10 cellular contexts compared by ENCODE assay signal in the genomic region with DNA sequence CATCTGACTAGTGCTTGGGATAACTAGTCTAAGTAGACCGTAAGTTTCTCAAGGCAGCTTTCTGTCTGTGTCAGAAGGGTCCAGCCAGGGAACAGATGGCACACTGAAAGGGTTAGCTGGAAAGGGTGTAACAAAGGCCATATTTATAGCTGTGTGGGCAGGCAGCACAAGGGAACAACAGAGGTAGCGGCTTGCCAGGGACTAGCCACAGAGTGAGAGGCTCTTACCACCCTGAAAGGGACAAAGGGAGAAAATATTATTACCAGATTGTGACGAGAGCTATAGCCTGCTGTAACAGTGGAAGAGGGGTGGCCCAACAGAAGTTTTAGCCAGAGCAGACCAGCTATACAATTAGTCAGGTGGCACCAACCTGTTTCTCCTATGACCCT.
DNase-seq lines count a peak whose midpoint lies in the region; ATAC-seq, FAIRE-seq and TF ChIP-seq lines count a peak whose summit lies in the region.
"Had no signal": no experiment of that assay in that cellular context is flagged by ENCODE, and none has a peak within 500 bp of the region (broad histone marks: within the 10 kb centered on the region; RNA-seq: fewer than 3 reads in every experiment).

No MANE protein-coding gene starts in this region.

- H3K4me2 ChIP-seq in astrocyte (ENCODE audit: low read length), result peak overlapping the region; percentile 78

- peak; percentile 40 for DNase-seq in DMS79 treated with DMSO at 0.1 percent for 48 hours (lab: John Stamatoyannopoulos, UW)
- no peak for DNase-seq in DMS79 (lab: John Stamatoyannopoulos, UW)
- DNase-seq in astrocyte (ENCODE audit: low read depth), result no peak
- no peak for DNase-seq in thyroid gland
- no peak for DNase-seq in activated CD4-positive, alpha-beta T cell treated with anti-CD3 and anti-CD28 coated beads for 48 hours
- DNase-seq in NOMO-1 (lab: John Stamatoyannopoulos, UW; ENCODE audit: unreplicated experiment in 2 of 2), result no peak

- H3K27ac ChIP-seq in astrocyte (ENCODE audit: low read depth, low read length), result peak overlapping the region; percentile 97
- no peak overlapping the region for H3K27ac ChIP-seq in thyroid gland
- H3K27ac ChIP-seq: 22Rv1 had no signal

- H3K79me2 ChIP-seq in astrocyte (ENCODE audit: insufficient read depth, low read length), result no peaks in the 10 kb centered on the region

- H2AFZ ChIP-seq in astrocyte (ENCODE audit: low read depth, low read length), result no peak overlapping the region

- no peaks in the 10 kb centered on the region for H3K9me3 Mint-ChIP-seq in astrocyte (ENCODE audit: unreplicated experiment)
- no peaks in the 10 kb centered on the region for H3K9me3 Mint-ChIP-seq in stimulated activated memory B cell treated with anti-CD40 and anti-IgM and Interleukin-4, amounts not matched to agents 10 μg/mL and 1 μg/mL and 100 μg/mL, for 72 hours

- H3K4me3 Mint-ChIP-seq in astrocyte (ENCODE audit: unreplicated experiment), result peak overlapping the region; percentile 20
- peak overlapping the region; percentile 58 for H3K4me3 Mint-ChIP-seq in stimulated activated memory B cell treated with anti-CD40 and anti-IgM and Interleukin-4, amounts not matched to agents 10 μg/mL and 1 μg/mL and 100 μg/mL, for 72 hours

- H3K4me1 ChIP-seq in astrocyte (ENCODE audit: insufficient read depth, low read length), result peaks cover 29% of the 10 kb centered on the region
- H3K4me1 ChIP-seq in thyroid gland, result peaks cover 4 to 16% of the 10 kb centered on the region in 2 donors

- H3K4me3 ChIP-seq in astrocyte (ENCODE audit: insufficient read depth, low read depth, low read length) (peak overlapping the region; percentile 24), thyroid gland (replicated peaks in 1 of 3) (no peak overlapping the region)
- H3K4me3 ChIP-seq: lung had no signal

- peak overlapping the region; percentile 98 for H3K27ac Mint-ChIP-seq in astrocyte (ENCODE audit: unreplicated experiment)
- H3K27ac Mint-ChIP-seq in stimulated activated memory B cell treated with anti-CD40 and anti-IgM and Interleukin-4, amounts not matched to agents 10 μg/mL and 1 μg/mL and 100 μg/mL, for 72 hours, result peak overlapping the region; percentile 97

- H3K9ac ChIP-seq in astrocyte (ENCODE audit: low read length), result peak overlapping the region; percentile 85

- intact Hi-C loops in thyroid gland (cut with DNase I), result no loop called here

- no peaks in the 10 kb centered on the region for H3K27me3 Mint-ChIP-seq in astrocyte (ENCODE audit: low read depth, unreplicated experiment)
- no peaks in the 10 kb centered on the region for H3K27me3 Mint-ChIP-seq in stimulated activated memory B cell treated with anti-CD40 and anti-IgM and Interleukin-4, amounts not matched to agents 10 μg/mL and 1 μg/mL and 100 μg/mL, for 72 hours

- ATAC-seq in HG03066 (IDR thresholded peaks at IDR 0.05; ENCODE audit: low read depth, unreplicated experiment), result peak; percentile 12
- peak; percentile 64 for ATAC-seq in stimulated activated memory B cell treated with anti-CD40 and anti-IgM and Interleukin-4, amounts not matched to agents 10 μg/mL and 1 μg/mL and 100 μg/mL, for 72 hours

- H3K36me3 ChIP-seq in astrocyte (ENCODE audit: insufficient read depth, low read length) (no peaks in the 10 kb centered on the region), thyroid gland (no peaks in the 10 kb centered on the region)

- no peaks in the 10 kb centered on the region for H4K20me1 ChIP-seq in astrocyte (ENCODE audit: insufficient read depth, low read length)

- TF ChIP-seq CTCF in astrocyte (IDR thresholded peaks at IDR 0.05; ENCODE audit: insufficient read depth, low read depth, low read length) (no peak), thyroid gland (IDR thresholded peaks at IDR 0.05) (no peak)

- H3K4me1 Mint-ChIP-seq in astrocyte (ENCODE audit: low read depth, unreplicated experiment), result peaks cover 40% of the 10 kb centered on the region
- peaks cover 26% of the 10 kb centered on the region for H3K4me1 Mint-ChIP-seq in stimulated activated memory B cell treated with anti-CD40 and anti-IgM and Interleukin-4, amounts not matched to agents 10 μg/mL and 1 μg/mL and 100 μg/mL, for 72 hours

- WGBS in thyroid gland, 2 donors, result 89 to 92% methylated on average over 3 of the region's 3 CpGs

- no peaks in the 10 kb centered on the region for H3K27me3 ChIP-seq in astrocyte (ENCODE audit: insufficient read depth, low read length)
- H3K27me3 ChIP-seq in thyroid gland, result no peaks in the 10 kb centered on the region

- H3K9me3 ChIP-seq in astrocyte (ENCODE audit: insufficient read depth, low read depth, low read length), result no peaks in the 10 kb centered on the region
- H3K9me3 ChIP-seq in thyroid gland, result no peaks in the 10 kb centered on the region

- FAIRE-seq in astrocyte (lab: Jason Lieb, UNC), result no peak

- no peak for TF ChIP-seq POLR2A in thyroid gland (IDR thresholded peaks at IDR 0.05)

- no peaks in the 10 kb centered on the region for H3K36me3 Mint-ChIP-seq in astrocyte (ENCODE audit: low read depth, unreplicated experiment)
- no peaks in the 10 kb centered on the region for H3K36me3 Mint-ChIP-seq in stimulated activated memory B cell treated with anti-CD40 and anti-IgM and Interleukin-4, amounts not matched to agents 10 μg/mL and 1 μg/mL and 100 μg/mL, for 72 hours
